Comparison of ENCODE assay signal across 16 cellular contexts in the genomic region with DNA sequence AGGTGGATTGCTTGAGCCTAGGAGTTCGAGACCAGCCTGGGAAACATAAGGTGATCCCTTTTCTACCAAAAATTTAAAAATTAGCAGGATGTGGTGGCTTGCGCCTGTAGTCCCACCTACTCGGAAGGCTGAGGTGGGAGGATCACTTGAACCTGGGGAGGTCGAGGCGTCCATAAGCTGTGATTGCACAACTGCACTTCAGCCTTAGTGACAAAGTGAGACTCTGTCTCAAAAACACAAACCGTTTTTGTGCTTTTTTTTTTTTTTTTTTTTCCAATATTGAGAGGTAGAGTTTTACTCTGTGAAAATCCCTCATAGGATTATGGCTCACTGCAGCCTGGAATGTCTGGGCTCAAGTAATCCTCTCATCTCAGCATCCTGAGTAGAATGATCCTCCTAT. TPM values are rescaled to one million over a fixed set of nuclear protein-coding genes. Genes with fewer than 3 reads are reported as not detected.
DNase-seq lines count a peak whose midpoint lies in the region; ATAC-seq and TF ChIP-seq lines count a peak whose summit lies in the region.
"Had no signal": no experiment of that assay in that cellular context is flagged by ENCODE, and none has a peak within 500 bp of the region (broad histone marks: within the 10 kb centered on the region; RNA-seq: fewer than 3 reads in every experiment).

No MANE protein-coding gene starts in this region.

- CTCF ChIA-PET in WTC11 (lab: Charles Lee), result no interaction called here

- H3K27me3 Mint-ChIP-seq in WTC11 (ENCODE audit: low read depth) (no peaks in the 10 kb centered on the region), type B pancreatic cell (no peaks in the 10 kb centered on the region)
- H3K27me3 Mint-ChIP-seq: B cell; CD4-positive, CD25-positive, alpha-beta regulatory T cell had no signal

- H3K4me1 Mint-ChIP-seq in WTC11, result no peaks in the 10 kb centered on the region
- H3K4me1 Mint-ChIP-seq in type B pancreatic cell (ENCODE audit: unreplicated experiment), result no peaks in the 10 kb centered on the region
- H3K4me1 Mint-ChIP-seq: B cell, H9 had no signal

- H3K27ac Mint-ChIP-seq in WTC11 (peak overlapping the region; percentile 49; the same call in 1 of the 2 replicates), type B pancreatic cell (no peak overlapping the region)
- H3K27ac Mint-ChIP-seq: B cell had no signal

- peak; percentile 2 for DNase-seq in right atrium auricular region (ENCODE audit: low spot score)
- DNase-seq in Right ventricle myocardium superior, result no peak
- peak; percentile 15 for DNase-seq in D341Med (ENCODE audit: low spot score)
- DNase-seq in WTC11 (ENCODE audit: low spot score), result no peak
- peak; percentile 10 for DNase-seq in type B pancreatic cell (ENCODE audit: extremely low spot score, unreplicated experiment)
- DNase-seq in glomerular visceral epithelial cell (ENCODE audit: extremely low spot score), result no peak
- DNase-seq: Caco-2; CD4-positive, CD25-positive, alpha-beta regulatory T cell; DMS79 treated with DMSO at 0.1 percent for 48 hours; GF-D8; H9 had no signal

- ATAC-seq in Right ventricle myocardium superior (ENCODE audit: poor library complexity) (no peak), WTC11 (no peak), HG02610 (IDR thresholded peaks at IDR 0.05; ENCODE audit: unreplicated experiment) (no peak)
- ATAC-seq: GM12878 had no signal

- H3K9me3 Mint-ChIP-seq in WTC11 (no peaks in the 10 kb centered on the region), type B pancreatic cell (no peaks in the 10 kb centered on the region)
- H3K9me3 Mint-ChIP-seq: CD4-positive, CD25-positive, alpha-beta regulatory T cell; H9 had no signal

- no peaks in the 10 kb centered on the region for H3K27me3 ChIP-seq in right atrium auricular region
- H3K27me3 ChIP-seq: BLaER1 treated with 17β-estradiol and CSF1 and Interleukin-3, amounts not matched to agents 10 nM and 100 nM had no signal

- no peaks in the 10 kb centered on the region for H3K9me3 ChIP-seq in right atrium auricular region
- H3K9me3 ChIP-seq: BLaER1 treated with 17β-estradiol and CSF1 and Interleukin-3, amounts not matched to agents 10 nM and 100 nM; Caco-2 had no signal

- no peak overlapping the region for H3K4me3 ChIP-seq in right atrium auricular region
- H3K4me3 ChIP-seq: BLaER1 treated with 17β-estradiol and CSF1 and Interleukin-3, amounts not matched to agents 10 nM and 100 nM; GM12878 had no signal

- TF ChIP-seq CTCF in right atrium auricular region (IDR thresholded peaks at IDR 0.05) (no peak), WTC11 (IDR thresholded peaks at IDR 0.05) (no peak), type B pancreatic cell (conservative IDR thresholded peaks at IDR 0.05) (no peak)

- intact Hi-C loops in Right ventricle myocardium superior (cut with DNase I), result no loop called here

- no peak overlapping the region for H3K27ac ChIP-seq in right atrium auricular region
- H3K27ac ChIP-seq: BLaER1 treated with 17β-estradiol and CSF1 and Interleukin-3, amounts not matched to agents 10 nM and 100 nM; KMS-11 had no signal

- peaks cover 81% of the 10 kb centered on the region for H3K36me3 Mint-ChIP-seq in WTC11
- H3K36me3 Mint-ChIP-seq in type B pancreatic cell, result peaks cover 26% of the 10 kb centered on the region

- H3K4me3 Mint-ChIP-seq in WTC11 (no peak overlapping the region), type B pancreatic cell (no peak overlapping the region)
- H3K4me3 Mint-ChIP-seq: B cell; CD4-positive, CD25-positive, alpha-beta regulatory T cell; H9 had no signal

- no peaks in the 10 kb centered on the region for H3K4me1 ChIP-seq in right atrium auricular region
- H3K4me1 ChIP-seq: BLaER1 treated with 17β-estradiol and CSF1 and Interleukin-3, amounts not matched to agents 10 nM and 100 nM; Caco-2 had no signal

- peaks cover 82% of the 10 kb centered on the region for H3K36me3 ChIP-seq in right atrium auricular region

- POLR2A ChIA-PET in WTC11 (lab: Charles Lee), result no interaction called here

TF ChIP-seq in WTC11, 78 proteins besides CTCF, POLR2A, EP300 and RAD21 (continues in another document):
- TF ChIP-seq ZNF423 (CRISPR knock-in tag; IDR thresholded peaks at IDR 0.05) (no peak), ESRRA (CRISPR knock-in tag; IDR thresholded peaks at IDR 0.05; ENCODE audit: borderline replicate concordance) (no peak), FOXJ3 (CRISPR knock-in tag; IDR thresholded peaks at IDR 0.05; ENCODE audit: borderline replicate concordance) (no peak), MAX (CRISPR knock-in tag; IDR thresholded peaks at IDR 0.05) (no peak), ZSCAN18 (CRISPR knock-in tag; IDR thresholded peaks at IDR 0.05) (no peak), ZNF219 (CRISPR knock-in tag; IDR thresholded peaks at IDR 0.05; ENCODE audit: borderline replicate concordance) (no peak), CREB1 (CRISPR knock-in tag; IDR thresholded peaks at IDR 0.05) (no peak), ATF1 (CRISPR knock-in tag; IDR thresholded peaks at IDR 0.05) (no peak), PRRX2 (CRISPR knock-in tag; IDR thresholded peaks at IDR 0.05) (no peak), ZNF138 (CRISPR knock-in tag; conservative IDR thresholded peaks at IDR 0.05) (no peak), GABPB1 (CRISPR knock-in tag; IDR thresholded peaks at IDR 0.05) (no peak), IRF2 (CRISPR knock-in tag; IDR thresholded peaks at IDR 0.05; ENCODE audit: borderline replicate concordance, low read depth) (no peak)
- TF ChIP-seq, protein P1, sequence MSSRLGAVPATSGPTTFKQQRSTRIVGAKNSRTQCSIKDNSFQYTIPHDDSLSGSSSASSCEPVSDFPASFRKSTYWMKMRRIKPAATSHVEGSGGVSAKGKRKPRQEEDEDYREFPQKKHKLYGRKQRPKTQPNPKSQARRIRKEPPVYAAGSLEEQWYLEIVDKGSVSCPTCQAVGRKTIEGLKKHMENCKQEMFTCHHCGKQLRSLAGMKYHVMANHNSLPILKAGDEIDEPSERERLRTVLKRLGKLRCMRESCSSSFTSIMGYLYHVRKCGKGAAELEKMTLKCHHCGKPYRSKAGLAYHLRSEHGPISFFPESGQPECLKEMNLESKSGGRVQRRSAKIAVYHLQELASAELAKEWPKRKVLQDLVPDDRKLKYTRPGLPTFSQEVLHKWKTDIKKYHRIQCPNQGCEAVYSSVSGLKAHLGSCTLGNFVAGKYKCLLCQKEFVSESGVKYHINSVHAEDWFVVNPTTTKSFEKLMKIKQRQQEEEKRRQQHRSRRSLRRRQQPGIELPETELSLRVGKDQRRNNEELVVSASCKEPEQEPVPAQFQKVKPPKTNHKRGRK (CRISPR knock-in tag; IDR thresholded peaks at IDR 0.05; ENCODE audit: borderline replicate concordance), result no peak
- TF ChIP-seq, protein P2, sequence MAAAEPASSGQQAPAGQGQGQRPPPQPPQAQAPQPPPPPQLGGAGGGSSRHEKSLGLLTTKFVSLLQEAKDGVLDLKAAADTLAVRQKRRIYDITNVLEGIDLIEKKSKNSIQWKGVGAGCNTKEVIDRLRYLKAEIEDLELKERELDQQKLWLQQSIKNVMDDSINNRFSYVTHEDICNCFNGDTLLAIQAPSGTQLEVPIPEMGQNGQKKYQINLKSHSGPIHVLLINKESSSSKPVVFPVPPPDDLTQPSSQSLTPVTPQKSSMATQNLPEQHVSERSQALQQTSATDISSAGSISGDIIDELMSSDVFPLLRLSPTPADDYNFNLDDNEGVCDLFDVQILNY (CRISPR knock-in tag; IDR thresholded peaks at IDR 0.05), result no peak
- TF ChIP-seq, protein P3, sequence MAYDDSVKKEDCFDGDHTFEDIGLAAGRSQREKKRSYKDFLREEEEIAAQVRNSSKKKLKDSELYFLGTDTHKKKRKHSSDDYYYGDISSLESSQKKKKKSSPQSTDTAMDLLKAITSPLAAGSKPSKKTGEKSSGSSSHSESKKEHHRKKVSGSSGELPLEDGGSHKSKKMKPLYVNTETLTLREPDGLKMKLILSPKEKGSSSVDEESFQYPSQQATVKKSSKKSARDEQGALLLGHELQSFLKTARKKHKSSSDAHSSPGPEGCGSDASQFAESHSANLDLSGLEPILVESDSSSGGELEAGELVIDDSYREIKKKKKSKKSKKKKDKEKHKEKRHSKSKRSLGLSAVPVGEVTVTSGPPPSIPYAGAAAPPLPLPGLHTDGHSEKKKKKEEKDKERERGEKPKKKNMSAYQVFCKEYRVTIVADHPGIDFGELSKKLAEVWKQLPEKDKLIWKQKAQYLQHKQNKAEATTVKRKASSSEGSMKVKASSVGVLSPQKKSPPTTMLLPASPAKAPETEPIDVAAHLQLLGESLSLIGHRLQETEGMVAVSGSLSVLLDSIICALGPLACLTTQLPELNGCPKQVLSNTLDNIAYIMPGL (CRISPR knock-in tag; IDR thresholded peaks at IDR 0.05), result no peak

RNA-seq across cellular contexts. Expression of gene CCAR1, which starts 14.1 kb away (rescaled TPM):
- total RNA-seq in right atrium auricular region, result 10 to 100 TPM; 21.0 to 25.0 TPM
- total RNA-seq in Right ventricle myocardium superior, result 25.9 TPM
- 75.0 to 95.4 TPM (median 79.7 TPM) in 3 replicates for total RNA-seq in WTC11 (2021)
- total RNA-seq in type B pancreatic cell (ENCODE audit: low replicate concordance), result 79.4 and 109 TPM in 2 replicates

Comparison
In these comparisons a context has a peak if more than half of its experiments do, and no peak if none do; other contexts are left out.
1. DNase-seq: peak in right atrium auricular region (single experiment), D341Med (single experiment) and type B pancreatic cell (single experiment); none in Right ventricle myocardium superior (single experiment), WTC11 (single experiment) and glomerular visceral epithelial cell (single experiment).